In genomic region chr14:74846168-74846567, GRCh38 we compare ENCODE assay signal across 1 cellular context.
A peak's percentile ranks its signal among the peaks of the same experiment; 100 is the strongest.
TF ChIP-seq lines count a peak whose summit lies in the region.

No MANE protein-coding gene starts in this region.

TF ChIP-seq in SK-N-SH, 30 proteins besides CTCF, POLR2A, EP300 and RAD21 (continued from another document):
- TF ChIP-seq ZBTB33 (IDR thresholded peaks at IDR 0.05; ENCODE audit: borderline replicate concordance, low read depth): no peak
- no peak for TF ChIP-seq GABPA (IDR thresholded peaks at IDR 0.05; ENCODE audit: low read depth)
- no peak for TF ChIP-seq YY1 (IDR thresholded peaks at IDR 0.05; ENCODE audit: low read depth)
- TF ChIP-seq MXI1 (IDR thresholded peaks at IDR 0.05; ENCODE audit: low read depth, low read length): peak; percentile 65
- TF ChIP-seq JUND (IDR thresholded peaks at IDR 0.05): no peak
- TF ChIP-seq ELF1 (IDR thresholded peaks at IDR 0.05): no peak
- no peak for TF ChIP-seq TAF1 (IDR thresholded peaks at IDR 0.05; ENCODE audit: borderline replicate concordance, low read depth, low read length)
- TF ChIP-seq MEF2A (IDR thresholded peaks at IDR 0.05; ENCODE audit: borderline replicate concordance, low read depth): no peak
- TF ChIP-seq CHD2 (IDR thresholded peaks at IDR 0.05; ENCODE audit: low read length, partially characterized antibody): peak; percentile 82
- TF ChIP-seq POLR2AphosphoS5 (IDR thresholded peaks at IDR 0.05; ENCODE audit: low read depth, low read length): peak; percentile 67
- TF ChIP-seq, protein P1, sequence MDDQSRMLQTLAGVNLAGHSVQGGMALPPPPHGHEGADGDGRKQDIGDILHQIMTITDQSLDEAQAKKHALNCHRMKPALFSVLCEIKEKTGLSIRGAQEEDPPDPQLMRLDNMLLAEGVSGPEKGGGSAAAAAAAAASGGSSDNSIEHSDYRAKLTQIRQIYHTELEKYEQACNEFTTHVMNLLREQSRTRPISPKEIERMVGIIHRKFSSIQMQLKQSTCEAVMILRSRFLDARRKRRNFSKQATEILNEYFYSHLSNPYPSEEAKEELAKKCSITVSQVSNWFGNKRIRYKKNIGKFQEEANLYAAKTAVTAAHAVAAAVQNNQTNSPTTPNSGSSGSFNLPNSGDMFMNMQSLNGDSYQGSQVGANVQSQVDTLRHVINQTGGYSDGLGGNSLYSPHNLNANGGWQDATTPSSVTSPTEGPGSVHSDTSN (IDR thresholded peaks at IDR 0.05): peak; percentile 45
- TF ChIP-seq EZH2phosphoT487 (IDR thresholded peaks at IDR 0.05; ENCODE audit: borderline replicate concordance, low read depth): no peak
- no peak for TF ChIP-seq RXRA (IDR thresholded peaks at IDR 0.05; ENCODE audit: borderline replicate concordance, low read depth)
- TF ChIP-seq SMC3 (IDR thresholded peaks at IDR 0.05; ENCODE audit: low read depth, low read length): no peak
- no peak for TF ChIP-seq GATA2 (CRISPR knock-in tag; IDR thresholded peaks at IDR 0.05)
- TF ChIP-seq RFX5 (IDR thresholded peaks at IDR 0.05; ENCODE audit: low read length): no peak
- peak; percentile 74 for TF ChIP-seq FOXJ3 (CRISPR knock-in tag; IDR thresholded peaks at IDR 0.05)
- no peak for TF ChIP-seq FOXM1 (IDR thresholded peaks at IDR 0.05; ENCODE audit: low read depth)
- TF ChIP-seq NRF1 (IDR thresholded peaks at IDR 0.05; ENCODE audit: low read depth, low read length): no peak
- TF ChIP-seq RCOR1 (IDR thresholded peaks at IDR 0.05; ENCODE audit: low read length): peak; percentile 58; the same call in 1 of the 2 replicates
- TF ChIP-seq TEAD4 (IDR thresholded peaks at IDR 0.05; ENCODE audit: borderline replicate concordance, insufficient read depth): no peak
- TF ChIP-seq USF2 (IDR thresholded peaks at IDR 0.05; ENCODE audit: borderline replicate concordance, low read depth, low read length): no peak
- TF ChIP-seq MAX (IDR thresholded peaks at IDR 0.05; ENCODE audit: low read depth): 0 out of 2 replicates have a peak, but pooled peaks have one; percentile 40
- peak; percentile 97 for TF ChIP-seq TCF12 (IDR thresholded peaks at IDR 0.05)
- TF ChIP-seq SIN3A (IDR thresholded peaks at IDR 0.05; ENCODE audit: borderline replicate concordance, low read depth, low read length): no peak
- TF ChIP-seq, protein P2, sequence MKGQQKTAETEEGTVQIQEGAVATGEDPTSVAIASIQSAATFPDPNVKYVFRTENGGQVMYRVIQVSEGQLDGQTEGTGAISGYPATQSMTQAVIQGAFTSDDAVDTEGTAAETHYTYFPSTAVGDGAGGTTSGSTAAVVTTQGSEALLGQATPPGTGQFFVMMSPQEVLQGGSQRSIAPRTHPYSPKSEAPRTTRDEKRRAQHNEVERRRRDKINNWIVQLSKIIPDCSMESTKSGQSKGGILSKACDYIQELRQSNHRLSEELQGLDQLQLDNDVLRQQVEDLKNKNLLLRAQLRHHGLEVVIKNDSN (IDR thresholded peaks at IDR 0.05; ENCODE audit: borderline replicate concordance, low read depth): no peak
- no peak for TF ChIP-seq REST (IDR thresholded peaks at IDR 0.05; ENCODE audit: low read depth, low read length)
- TF ChIP-seq FOSL2 (IDR thresholded peaks at IDR 0.05; ENCODE audit: borderline replicate concordance, low read depth): no peak
- no peak for TF ChIP-seq IRF3 (IDR thresholded peaks at IDR 0.05; ENCODE audit: low read depth, low read length)
